8 cellular contexts compared by ENCODE assay signal in the genomic region with DNA sequence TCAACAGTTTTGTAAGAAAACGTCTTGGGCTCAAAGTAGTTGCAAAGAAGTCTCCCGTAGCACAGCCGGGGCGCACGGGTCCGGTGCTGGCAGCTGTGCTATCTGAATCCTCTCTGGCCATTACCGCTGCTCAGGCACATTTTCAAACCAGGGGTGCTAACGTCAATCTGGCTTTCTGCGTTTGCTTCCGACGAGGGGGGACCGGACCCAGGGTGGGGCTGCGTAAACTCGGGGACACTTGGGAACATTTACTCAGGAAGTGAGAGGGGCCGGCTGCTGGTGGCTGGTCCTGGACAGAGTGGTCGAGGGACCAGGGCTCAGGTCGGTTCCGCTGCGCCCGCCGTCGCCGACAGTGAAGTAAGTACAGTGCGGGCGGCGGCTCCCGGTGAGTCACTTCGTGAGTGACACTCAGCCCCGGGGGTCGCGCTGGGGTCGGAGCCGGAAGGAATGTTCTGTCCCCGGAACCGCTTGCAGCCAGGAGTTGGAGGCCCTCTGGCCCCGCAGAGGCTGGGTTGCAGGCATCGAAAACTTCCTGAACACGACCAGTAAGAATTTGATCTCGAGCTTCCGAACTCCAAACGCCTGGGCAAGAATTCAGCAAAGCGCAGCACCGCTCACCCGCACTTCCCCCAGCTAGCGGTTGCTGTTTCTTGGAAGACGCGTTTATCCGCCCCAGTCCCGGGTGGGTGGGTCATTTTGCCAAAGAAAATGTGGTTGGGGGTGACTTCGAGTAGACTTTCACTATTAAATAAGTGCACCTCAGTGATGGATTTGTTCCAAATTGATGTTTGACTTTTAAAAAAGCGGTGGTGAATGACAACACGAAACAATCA. TPM values are rescaled to one million over a fixed set of nuclear protein-coding genes. Genes with fewer than 3 reads are reported as not detected.
DNase-seq lines count a peak whose midpoint lies in the region; ATAC-seq and TF ChIP-seq lines count a peak whose summit lies in the region.

No MANE protein-coding gene starts in this region.

- no peak overlapping the region for H3K27ac Mint-ChIP-seq in stimulated activated memory B cell treated with anti-CD40 and anti-IgM and Interleukin-4, amounts not matched to agents 10 μg/mL and 1 μg/mL and 100 μg/mL, for 72 hours

- no peak for ATAC-seq in stimulated activated memory B cell treated with anti-CD40 and anti-IgM and Interleukin-4, amounts not matched to agents 10 μg/mL and 1 μg/mL and 100 μg/mL, for 72 hours

- H3K4me1 Mint-ChIP-seq in stimulated activated memory B cell treated with anti-CD40 and anti-IgM and Interleukin-4, amounts not matched to agents 10 μg/mL and 1 μg/mL and 100 μg/mL, for 72 hours = peaks cover 49% of the 10 kb centered on the region

- H3K9me3 Mint-ChIP-seq in stimulated activated memory B cell treated with anti-CD40 and anti-IgM and Interleukin-4, amounts not matched to agents 10 μg/mL and 1 μg/mL and 100 μg/mL, for 72 hours = no peaks in the 10 kb centered on the region

- TF ChIP-seq CTCF in AG04449 (IDR thresholded peaks at IDR 0.05; ENCODE audit: insufficient read depth, low read length, missing control alignments) = no peak

- H3K4me3 ChIP-seq in AG04449 (ENCODE audit: low read depth, low read length) = peak overlapping the region; percentile 70
- peak overlapping the region; percentile 29 for H3K4me3 ChIP-seq in MG63

- H3K36me3 ChIP-seq in MG63 = no peaks in the 10 kb centered on the region

- DNase-seq in AG04449 (ENCODE audit: low read depth, low spot score) (no peak), MG63 (peak; percentile 26), amniotic epithelial cell (ENCODE audit: low read depth) (peak; percentile 46), islet precursor cell (peak; percentile 89), epidermal melanocyte (ENCODE audit: insufficient read length, low spot score) (no peak), SIG-M5 treated with dmso at 0.1 percent for 504 hours (lab: John Stamatoyannopoulos, UW; ENCODE audit: unreplicated experiment) (no peak), NAMALWA (ENCODE audit: low spot score) (no peak)

- H3K4me3 Mint-ChIP-seq in stimulated activated memory B cell treated with anti-CD40 and anti-IgM and Interleukin-4, amounts not matched to agents 10 μg/mL and 1 μg/mL and 100 μg/mL, for 72 hours = peak overlapping the region; percentile 57

- H3K27me3 ChIP-seq in MG63 = no peaks in the 10 kb centered on the region

- no peaks in the 10 kb centered on the region for H3K36me3 Mint-ChIP-seq in stimulated activated memory B cell treated with anti-CD40 and anti-IgM and Interleukin-4, amounts not matched to agents 10 μg/mL and 1 μg/mL and 100 μg/mL, for 72 hours

- POLR2A ChIA-PET in AG04449 (lab: Yijun Ruan, JAX) = no interaction called here

- peaks cover 71% of the 10 kb centered on the region for H3K27me3 Mint-ChIP-seq in stimulated activated memory B cell treated with anti-CD40 and anti-IgM and Interleukin-4, amounts not matched to agents 10 μg/mL and 1 μg/mL and 100 μg/mL, for 72 hours

- CTCF ChIA-PET in AG04449 (lab: Yijun Ruan, JAX) = interaction anchor here (1.1 to 8.9 kb wide), 6 partner anchors 9 to 1269 kb away, joined by 3 to 112 read pairs (median 4); no protein-coding TSS in a partner anchor

- no peaks in the 10 kb centered on the region for H3K9me3 ChIP-seq in MG63

RNA-seq across cellular contexts. Expression of gene HS3ST3B1, which starts 1.4 kb away (rescaled TPM):
- total RNA-seq in MG63 (2014; rRNA removed; shearing (Covaris generic); ENCODE audit: low replicate concordance) = 0.27 and 0.49 TPM in 2 replicates

Comparison
In these comparisons a context has a peak if more than half of its experiments do, and no peak if none do; other contexts are left out.
1. DNase-seq: peak in MG63 (single experiment), amniotic epithelial cell (single experiment) and islet precursor cell (single experiment); none in AG04449 (single experiment), epidermal melanocyte (single experiment), SIG-M5 treated with dmso at 0.1 percent for 504 hours (single experiment) and NAMALWA (single experiment).